ENCODE assay signal across 14 cellular contexts in the genomic region with DNA sequence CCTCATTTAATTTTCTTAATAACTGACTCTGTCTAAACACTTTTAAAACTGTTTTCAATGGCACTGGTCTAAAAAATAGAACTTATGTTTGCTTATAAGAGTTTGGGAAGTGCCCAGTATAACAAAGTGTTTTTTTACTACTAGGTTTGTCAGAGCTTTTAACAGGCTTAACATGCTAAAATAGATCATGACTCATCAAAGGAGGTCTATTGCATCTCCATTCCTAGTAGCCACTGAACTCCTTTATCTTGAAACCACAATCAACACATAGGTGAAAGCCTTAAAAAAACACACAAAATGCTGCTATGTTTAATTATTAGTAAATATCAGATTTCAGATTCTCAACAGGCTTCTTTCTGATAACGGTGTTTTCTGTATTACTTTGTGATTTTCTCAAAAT.
DNase-seq lines count a peak whose midpoint lies in the region; ATAC-seq lines count a peak whose summit lies in the region.
"Had no signal": no experiment of that assay in that cellular context is flagged by ENCODE, and none has a peak within 500 bp of the region (broad histone marks: within the 10 kb centered on the region; RNA-seq: fewer than 3 reads in every experiment).

No MANE protein-coding gene starts in this region.

- no peaks in the 10 kb centered on the region for H3K36me3 ChIP-seq in HUES64 (ENCODE audit: insufficient read depth, low read length)

- no peak overlapping the region for H3K9ac ChIP-seq in HUES64 (ENCODE audit: low read depth, low read length)
- H3K9ac ChIP-seq: parathyroid adenoma had no signal

- DNase-seq in AG08395 (ENCODE audit: low spot score) (peak; percentile 3), astrocyte of the hippocampus (ENCODE audit: low read depth, low spot score) (peak; percentile 74), iris pigment epithelial cell (ENCODE audit: low read depth) (peak; percentile 79), ureter (ENCODE audit: low spot score) (no peak), medulla oblongata (ENCODE audit: extremely low spot score) (no peak)
- no peak for DNase-seq in central memory CD4-positive, alpha-beta T cell
- DNase-seq: activated CD8-positive, alpha-beta T cell treated with anti-CD3 and anti-CD28 coated beads, Interleukin-2, amount 10 ng/mL, durations not matched to agents 7 days and 5 days; NCI-H2107; stimulated activated CD4-positive, alpha-beta T cell treated with anti-CD3 and anti-CD28 coated beads, Interleukin-1b, Interleukin-23, amount 100 ng/mL, for 48 hours; T-helper 9 cell had no signal

- no peak overlapping the region for H3K4me3 ChIP-seq in HUES64 (ENCODE audit: low read length)

- ATAC-seq in GM19328 (IDR thresholded peaks at IDR 0.05; ENCODE audit: unreplicated experiment), result no peak
- ATAC-seq: activated CD8-positive, alpha-beta T cell treated with anti-CD3 and anti-CD28 coated beads, Interleukin-2, amount 10 ng/mL, durations not matched to agents 7 days and 5 days; stimulated activated effector memory CD8-positive, alpha-beta T cell treated with anti-CD3 and anti-CD28 coated beads, Interleukin-12 subunit alpha, Interleukin-12 subunit beta, amount 100 ng/mL, for 72 hours had no signal

- H3K27ac ChIP-seq in HUES64 (ENCODE audit: low read depth, low read length), result peak overlapping the region; percentile 25; the same call in 1 of the 2 replicates
- H3K27ac ChIP-seq: parathyroid adenoma had no signal

- no peaks in the 10 kb centered on the region for H3K27me3 ChIP-seq in HUES64 (ENCODE audit: insufficient read depth, low read length)

- H3K4me1 ChIP-seq in HUES64 (ENCODE audit: insufficient read depth, low read length), result peaks cover 44% of the 10 kb centered on the region
- H3K4me1 ChIP-seq: parathyroid adenoma had no signal

- 50% methylated on average over 1 of the region's 1 CpG for WGBS in HUES64

- no peaks in the 10 kb centered on the region for H3K9me3 ChIP-seq in HUES64 (ENCODE audit: insufficient read depth, low read depth, low read length)

Comparison
In these comparisons a context has a peak if more than half of its experiments do, and no peak if none do; other contexts are left out.
1. DNase-seq: peak in AG08395 (single experiment), astrocyte of the hippocampus (single experiment) and iris pigment epithelial cell (single experiment); none in ureter (single experiment), central memory CD4-positive, alpha-beta T cell (single experiment) and medulla oblongata (single experiment).